In genomic region chr19:708154-709141, GRCh38 we compare ENCODE assay signal across 8 cellular contexts. TPM values are rescaled to one million over a fixed set of nuclear protein-coding genes. Genes with fewer than 3 reads are reported as not detected.
DNase-seq lines count a peak whose midpoint lies in the region; ATAC-seq and TF ChIP-seq lines count a peak whose summit lies in the region.

A gene with protein sequence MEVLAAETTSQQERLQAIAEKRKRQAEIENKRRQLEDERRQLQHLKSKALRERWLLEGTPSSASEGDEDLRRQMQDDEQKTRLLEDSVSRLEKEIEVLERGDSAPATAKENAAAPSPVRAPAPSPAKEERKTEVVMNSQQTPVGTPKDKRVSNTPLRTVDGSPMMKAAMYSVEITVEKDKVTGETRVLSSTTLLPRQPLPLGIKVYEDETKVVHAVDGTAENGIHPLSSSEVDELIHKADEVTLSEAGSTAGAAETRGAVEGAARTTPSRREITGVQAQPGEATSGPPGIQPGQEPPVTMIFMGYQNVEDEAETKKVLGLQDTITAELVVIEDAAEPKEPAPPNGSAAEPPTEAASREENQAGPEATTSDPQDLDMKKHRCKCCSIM (plus strand): TSS chr19:708935. CDS start chr19:709147, 212 bp downstream.

- H3K27ac ChIP-seq in breast epithelium (peak within 1 kb of the TSS; percentile 73 to 94), aorta (ENCODE audit: low read depth in 1 of 2, low read length in 2 of 2) (no peak within 1 kb of the TSS)

- DNase-seq in breast epithelium (ENCODE audit: low spot score in 2 of 2): no peak
- no peak for DNase-seq in MCF 10A (ENCODE audit: unreplicated experiment)
- peak; percentile 76 for DNase-seq in ecto neural progenitor cell (ENCODE audit: low spot score)
- DNase-seq in mucosa of descending colon: no peak
- DNase-seq in aorta: no peak

- CTCF ChIA-PET in MCF 10A (lab: Yijun Ruan, JAX): interaction anchor here (0.8 to 1.3 kb wide), 4 partner anchors 9 to 275 kb away, joined by 3 to 5 read pairs (median 4); partner anchors contain the start of gene WDR18

- BruUV-seq in MCF 10A (replicated peaks; lab: Mats Ljungman, UMichigan): no TSS peak

- H3K4me3 ChIP-seq in breast epithelium (peak within 1 kb of the TSS; percentile 82 to 98 (median 84)), mucosa of descending colon (peak within 1 kb of the TSS; percentile 14), aorta (ENCODE audit: low read length in 2 of 2) (peak within 1 kb of the TSS; percentile 8 to 14)

- intact Hi-C loops in breast epithelium (cut with DNase I; ENCODE audit: low total_unique reads) (no loop called here), MCF 10A (cut with micrococcal nuclease) (no loop called here), mucosa of descending colon (cut with DNase I, micrococcal nuclease) (no loop called here), aorta (cut with DNase I) (no loop called here)

- no peak for TF ChIP-seq POLR2A in breast epithelium (IDR thresholded peaks at IDR 0.05)

- H3K4me1 ChIP-seq in breast epithelium (peaks cover 0 to 5% of the 10 kb centered on the region in 2 donors), mucosa of descending colon (ENCODE audit: low read depth) (peaks cover 4% of the 10 kb centered on the region), aorta (ENCODE audit: control insufficient read depth in 1 of 2, insufficient read depth in 2 of 2, low read length in 2 of 2) (no peaks in the 10 kb centered on the region)

- TF ChIP-seq CTCF in breast epithelium (IDR thresholded peaks at IDR 0.05): peak in 1 of 3 donors; percentile 10
- no peak for TF ChIP-seq CTCF in MCF 10A (IDR thresholded peaks at IDR 0.05; ENCODE audit: unreplicated experiment)
- TF ChIP-seq CTCF in mucosa of descending colon (IDR thresholded peaks at IDR 0.05): no peak

- H3K27me3 ChIP-seq in breast epithelium (no peaks in the 10 kb centered on the region), aorta (ENCODE audit: control insufficient read depth in 1 of 2, insufficient read depth in 2 of 2, low read length in 1 of 2) (peaks cover 0 to 2% of the 10 kb centered on the region in 2 donors)

- no peak within 1 kb of the TSS for H3K27ac Mint-ChIP-seq in MCF 10A (ENCODE audit: low read depth, unreplicated experiment)

- no peaks in the 10 kb centered on the region for H3K36me3 Mint-ChIP-seq in MCF 10A (ENCODE audit: insufficient read depth, unreplicated experiment)

- H3K4me1 Mint-ChIP-seq in MCF 10A (ENCODE audit: insufficient read depth, unreplicated experiment): no peaks in the 10 kb centered on the region

- WGBS in aorta, 2 donors: 4 to 19% methylated on average over 19 to 93 of the region's 93 CpGs

- ATAC-seq in mucosa of descending colon: no peak
- no peak for ATAC-seq in aorta (ENCODE audit: low FRiP score)
- no peak for ATAC-seq in GM21717 (IDR thresholded peaks at IDR 0.05; ENCODE audit: unreplicated experiment)
- ATAC-seq in HG02763 (IDR thresholded peaks at IDR 0.05; ENCODE audit: unreplicated experiment): no peak
- no peak for ATAC-seq in HG03039 (IDR thresholded peaks at IDR 0.05; ENCODE audit: unreplicated experiment)

- POLR2A ChIA-PET in MCF 10A (lab: Yijun Ruan, JAX): interaction anchor here (0.8 to 1.7 kb wide), 5 partner anchors 24 to 126 kb away, joined by 3 to 10 read pairs (median 4); no protein-coding TSS in a partner anchor

- H3K36me3 ChIP-seq in breast epithelium: no peaks in the 10 kb centered on the region
- H3K36me3 ChIP-seq in mucosa of descending colon (ENCODE audit: low read depth): no peaks in the 10 kb centered on the region
- H3K36me3 ChIP-seq in aorta (ENCODE audit: control insufficient read depth in 1 of 2, insufficient read depth in 2 of 2, low read length in 1 of 2): no peaks in the 10 kb centered on the region

- no peaks in the 10 kb centered on the region for H3K27me3 Mint-ChIP-seq in MCF 10A (ENCODE audit: insufficient read depth, unreplicated experiment)

- no peak within 1 kb of the TSS for H3K4me3 Mint-ChIP-seq in MCF 10A (ENCODE audit: unreplicated experiment)

- no peaks in the 10 kb centered on the region for H3K9me3 Mint-ChIP-seq in MCF 10A (ENCODE audit: unreplicated experiment)

- H3K9me3 ChIP-seq in breast epithelium (no peaks in the 10 kb centered on the region), mucosa of descending colon (no peaks in the 10 kb centered on the region), aorta (ENCODE audit: control insufficient read depth, low read length) (peaks cover 2% of the 10 kb centered on the region)

RNA-seq across cellular contexts. Expression of the gene that starts here (rescaled TPM):
- 10 to 100 TPM; 16.1 to 61.0 (median 35.1) TPM for total RNA-seq in breast epithelium
- total RNA-seq in MCF 10A (2022): 0.44 TPM in 1 of 2 replicates, not detected in the other
- 10 to 100 TPM in 2 of 3 donors, 1 to 10 TPM in 1; 8.1 to 58.4 (median 13.0) TPM for total RNA-seq in mucosa of descending colon
- 10 to 100 TPM; 27.5 to 75.1 TPM for total RNA-seq in aorta
- 1 to 10 TPM in 1 of 2 donors, under 1 TPM in 1; 0.59 to 2.5 TPM for polyA plus RNA-seq in aorta

Comparison
In these comparisons a context has a peak if more than half of its experiments do, and no peak if none do; other contexts are left out.
1. H3K27ac ChIP-seq: peak in breast epithelium (2 of 2); none in aorta (0 of 2).
2. H3K4me3 ChIP-seq: peak in every context shown above with its lines; median percentile 84 in breast epithelium; 14 in mucosa of descending colon; 11 in aorta.